ENCODE assay signal across 16 cellular contexts in the genomic region with DNA sequence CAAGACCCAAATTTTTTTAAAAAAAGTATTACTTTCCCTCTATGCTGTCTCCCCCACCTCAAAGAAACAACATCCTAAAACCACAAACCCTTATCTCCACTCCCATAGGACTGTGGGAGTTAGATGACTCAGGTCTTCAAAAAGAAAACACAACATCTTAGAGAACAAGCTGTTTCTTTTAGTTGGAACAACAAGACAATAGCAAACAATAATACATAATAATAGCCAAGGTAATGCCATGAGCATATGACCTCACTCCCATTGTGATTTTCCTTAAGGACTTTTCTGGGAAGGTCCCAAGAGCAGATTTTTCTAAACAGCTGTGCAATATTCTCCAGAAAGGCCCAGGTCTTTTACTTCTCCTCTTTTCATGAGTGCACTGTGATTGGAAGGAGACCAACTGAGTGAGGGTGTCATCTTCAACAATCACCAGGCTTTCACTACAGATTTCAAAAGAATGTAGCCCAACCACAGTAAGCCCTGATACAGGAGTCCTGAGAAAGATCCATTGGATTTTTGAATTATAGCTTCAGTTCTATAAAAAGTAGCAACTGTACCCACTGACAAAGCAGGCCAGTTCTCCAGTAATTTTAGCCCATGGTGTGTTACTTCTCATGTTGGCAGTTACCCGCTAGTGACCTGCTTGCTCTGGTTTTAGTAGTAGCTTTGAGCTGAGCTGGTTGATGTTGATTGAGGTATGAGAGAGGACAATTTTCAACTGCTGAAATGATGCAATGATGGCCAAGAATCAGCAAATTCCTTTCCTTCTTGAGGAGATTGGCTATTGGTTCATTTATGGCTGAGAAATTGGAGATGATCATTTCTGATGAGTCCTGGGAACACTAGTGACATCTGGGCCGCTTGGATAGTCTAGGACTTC.
DNase-seq lines count a peak whose midpoint lies in the region; ATAC-seq and TF ChIP-seq lines count a peak whose summit lies in the region.
"Had no signal": no experiment of that assay in that cellular context is flagged by ENCODE, and none has a peak within 500 bp of the region (broad histone marks: within the 10 kb centered on the region; RNA-seq: fewer than 3 reads in every experiment).

No MANE protein-coding gene starts in this region.

- H4K91ac ChIP-seq in mesenchymal stem cell (ENCODE audit: low read length), result no peak overlapping the region

- H3K79me2 ChIP-seq in ACC112 (ENCODE audit: control insufficient read depth, insufficient read depth, low read length, unreplicated experiment), result no peaks in the 10 kb centered on the region

- no peak overlapping the region for H4K8ac ChIP-seq in mesenchymal stem cell (ENCODE audit: low read length)

- H3K14ac ChIP-seq in mesenchymal stem cell (ENCODE audit: low read length in 2 of 2), result no peak overlapping the region

- peak overlapping the region; percentile 26 for H3K9ac ChIP-seq in mesenchymal stem cell (ENCODE audit: low read length)

- no peak overlapping the region for H2BK5ac ChIP-seq in mesenchymal stem cell (ENCODE audit: low read depth, low read length, poor library complexity, severe bottlenecking)

- H2BK15ac ChIP-seq in mesenchymal stem cell (ENCODE audit: low read depth, poor library complexity, severe bottlenecking), result no peak overlapping the region

- no peak overlapping the region for H3K23ac ChIP-seq in mesenchymal stem cell (ENCODE audit: low read length in 2 of 2)

- no peak overlapping the region for H3K27ac Mint-ChIP-seq in stimulated activated naive CD8-positive, alpha-beta T cell treated with anti-CD3 and anti-CD28 coated beads, Interleukin-15, amount 100 ng/mL, for 72 hours
- H3K27ac Mint-ChIP-seq: activated naive CD8-positive, alpha-beta T cell had no signal

- H3K9me3 Mint-ChIP-seq in stimulated activated naive CD8-positive, alpha-beta T cell treated with anti-CD3 and anti-CD28 coated beads, Interleukin-15, amount 100 ng/mL, for 72 hours, result no peaks in the 10 kb centered on the region

- no peak for TF ChIP-seq CTCF in choroid plexus epithelial cell (conservative IDR thresholded peaks at IDR 0.05; ENCODE audit: low read depth, low read length)

- H3K4me3 ChIP-seq in ACC112 (ENCODE audit: low read depth, low read length) (peak overlapping the region; percentile 62), choroid plexus epithelial cell (ENCODE audit: low read depth, low read length) (no peak overlapping the region), mesenchymal stem cell (ENCODE audit: insufficient read depth in 1 of 2, low read depth in 1 of 2, low read length in 2 of 2) (no peak overlapping the region)
- H3K4me3 ChIP-seq: MG63 had no signal

- DNase-seq in HT1080 (ENCODE audit: low read depth) (peak; percentile 20), choroid plexus epithelial cell (ENCODE audit: low read depth) (peak; percentile 69), mesenchymal stem cell (peak; percentile 24), NCI-H524 (lab: John Stamatoyannopoulos, UW) (no peak), NCI-H82 treated with DMSO at 0.1 percent for 48 hours (lab: John Stamatoyannopoulos, UW; ENCODE audit: unreplicated experiment) (no peak)
- DNase-seq in activated naive CD4-positive, alpha-beta T cell treated with anti-CD3 and anti-CD28 coated beads, Interleukin-2, amount 50 U/mL, for 16 hours, result no peak
- DNase-seq in stimulated activated naive CD8-positive, alpha-beta T cell treated with anti-CD3 and anti-CD28 coated beads, Interleukin-15, amount 100 ng/mL, for 72 hours, result no peak
- DNase-seq: activated CD4-positive, CD25-positive, alpha-beta regulatory T cell treated with anti-CD3 and anti-CD28 coated beads, Interleukin-2, amount 50 U/mL, for 72 hours; activated CD8-positive, alpha-beta memory T cell treated with anti-CD3 and anti-CD28 coated beads, Interleukin-2, amount 50 U/mL, for 48 hours; left colon; MG63; NCI-H1930; stimulated activated CD4-positive, alpha-beta T cell treated with anti-CD3 and anti-CD28 coated beads, Interleukin-2, amount 100 ng/mL, for 24 hours had no signal

- H3K27ac ChIP-seq in ACC112 (ENCODE audit: low read depth, low read length) (peak overlapping the region; percentile 95), mesenchymal stem cell (ENCODE audit: low read length, poor library complexity, severe bottlenecking) (no peak overlapping the region)
- H3K27ac ChIP-seq: RWPE1 had no signal

- H2AFZ ChIP-seq in ACC112 (ENCODE audit: low read length, unreplicated experiment), result peak overlapping the region; percentile 71
- H2AFZ ChIP-seq in mesenchymal stem cell (ENCODE audit: low read depth, low read length), result no peak overlapping the region

- no peak overlapping the region for H3K18ac ChIP-seq in mesenchymal stem cell (ENCODE audit: low read depth in 1 of 2, low read length in 2 of 2)

- peak overlapping the region in 1 of 2 experiments; percentile 46 for H2BK12ac ChIP-seq in mesenchymal stem cell (ENCODE audit: low read length in 2 of 2)

- no peak overlapping the region for H2BK120ac ChIP-seq in mesenchymal stem cell (ENCODE audit: low read depth, low read length)

- no peak overlapping the region for H3K4me2 ChIP-seq in mesenchymal stem cell (ENCODE audit: low read length, poor library complexity, severe bottlenecking)

- H3K4me3 Mint-ChIP-seq in stimulated activated naive CD8-positive, alpha-beta T cell treated with anti-CD3 and anti-CD28 coated beads, Interleukin-15, amount 100 ng/mL, for 72 hours, result no peak overlapping the region
- H3K4me3 Mint-ChIP-seq: activated naive CD8-positive, alpha-beta T cell had no signal

- no peak overlapping the region for H2AK5ac ChIP-seq in mesenchymal stem cell (ENCODE audit: low read length, severe bottlenecking)

- WGBS in mesenchymal stem cell, result 97% methylated on average over 2 of the region's 2 CpGs

- ATAC-seq in stimulated activated naive CD8-positive, alpha-beta T cell treated with anti-CD3 and anti-CD28 coated beads, Interleukin-15, amount 100 ng/mL, for 72 hours, result no peak
- ATAC-seq: left colon had no signal

- no peaks in the 10 kb centered on the region for H3K79me1 ChIP-seq in mesenchymal stem cell (replicated peaks; ENCODE audit: low read length, poor library complexity, severe bottlenecking)

- no peaks in the 10 kb centered on the region for H3K4me1 Mint-ChIP-seq in stimulated activated naive CD8-positive, alpha-beta T cell treated with anti-CD3 and anti-CD28 coated beads, Interleukin-15, amount 100 ng/mL, for 72 hours

- no peaks in the 10 kb centered on the region for H3K9me3 ChIP-seq in mesenchymal stem cell (ENCODE audit: control insufficient read depth, low read length)
- H3K9me3 ChIP-seq: MG63 had no signal

- H3K4me1 ChIP-seq in ACC112 (ENCODE audit: control insufficient read depth, insufficient read depth, low read length, unreplicated experiment) (peaks cover 22% of the 10 kb centered on the region), mesenchymal stem cell (ENCODE audit: control insufficient read depth, insufficient read depth, low read depth, low read length) (no peaks in the 10 kb centered on the region)

- H3K27me3 ChIP-seq in ACC112 (ENCODE audit: insufficient read depth, low read length) (no peaks in the 10 kb centered on the region), mesenchymal stem cell (ENCODE audit: control insufficient read depth in 1 of 2, insufficient read depth in 1 of 2, low read length in 2 of 2) (no peaks in the 10 kb centered on the region)
- H3K27me3 ChIP-seq: MG63 had no signal

- no peak overlapping the region for H3K4ac ChIP-seq in mesenchymal stem cell (ENCODE audit: low read depth in 1 of 2, low read length in 2 of 2)

- H3K27me3 Mint-ChIP-seq in stimulated activated naive CD8-positive, alpha-beta T cell treated with anti-CD3 and anti-CD28 coated beads, Interleukin-15, amount 100 ng/mL, for 72 hours, result no peaks in the 10 kb centered on the region
- H3K27me3 Mint-ChIP-seq: activated naive CD8-positive, alpha-beta T cell had no signal

- no peaks in the 10 kb centered on the region for H3K36me3 ChIP-seq in ACC112 (ENCODE audit: insufficient read depth, low read length)
- H3K36me3 ChIP-seq in mesenchymal stem cell (ENCODE audit: control insufficient read depth in 1 of 2, insufficient read depth in 2 of 2, low read depth in 1 of 2, low read length in 2 of 2), result no peaks in the 10 kb centered on the region
- H3K36me3 ChIP-seq: MG63 had no signal

Comparison
In these comparisons a context has a peak if more than half of its experiments do, and no peak if none do; other contexts are left out.
1. DNase-seq: peak in HT1080 (single experiment), choroid plexus epithelial cell (single experiment) and mesenchymal stem cell (single experiment); none in NCI-H524 (0 of 2), activated naive CD4-positive, alpha-beta T cell treated with anti-CD3 and anti-CD28 coated beads, Interleukin-2, amount 50 U/mL, for 16 hours (single experiment), stimulated activated naive CD8-positive, alpha-beta T cell treated with anti-CD3 and anti-CD28 coated beads, Interleukin-15, amount 100 ng/mL, for 72 hours (0 of 2) and NCI-H82 treated with DMSO at 0.1 percent for 48 hours (single experiment).